In the genomic region with DNA sequence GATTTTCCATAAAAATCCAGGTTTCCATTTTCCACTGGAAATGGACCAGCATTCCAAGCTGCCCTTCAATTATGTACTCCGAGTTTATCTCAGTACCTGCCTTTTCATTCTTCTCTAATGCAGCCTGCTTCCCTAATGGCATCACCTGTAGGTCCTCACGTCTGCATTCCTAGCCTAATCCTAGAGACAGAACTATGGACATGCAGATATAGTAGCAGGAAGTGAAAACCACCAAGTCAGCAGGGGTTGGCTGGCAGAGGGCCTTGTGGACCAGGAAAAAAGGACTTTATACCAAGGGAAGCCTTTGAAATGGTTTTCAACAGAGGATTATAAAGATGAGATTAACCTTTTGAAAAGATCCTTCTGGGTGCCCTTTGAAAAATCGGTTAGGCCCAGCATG, we compare ENCODE assay signal across 20 cellular contexts.
DNase-seq lines count a peak whose midpoint lies in the region; ATAC-seq and TF ChIP-seq lines count a peak whose summit lies in the region.
"Had no signal": no experiment of that assay in that cellular context is flagged by ENCODE, and none has a peak within 500 bp of the region (broad histone marks: within the 10 kb centered on the region; RNA-seq: fewer than 3 reads in every experiment).

No MANE protein-coding gene starts in this region.

- intact Hi-C loops in Right ventricle myocardium inferior (cut with DNase I) = no loop called here

- H3K36me3 Mint-ChIP-seq in activated T-cell treated with anti-CD3 and anti-CD28 coated beads, Interleukin-2, amount 50 U/mL, for 72 hours (ENCODE audit: insufficient read depth in 2 of 2) = peaks cover 0 to under 1% of the 10 kb centered on the region in 2 donors

- H3K9me3 ChIP-seq in right atrium auricular region = no peaks in the 10 kb centered on the region
- H3K9me3 ChIP-seq: SJCRH30 had no signal

- TF ChIP-seq CTCF in right atrium auricular region (IDR thresholded peaks at IDR 0.05) = no peak

- no peaks in the 10 kb centered on the region for H3K36me3 ChIP-seq in right atrium auricular region
- H3K36me3 ChIP-seq: SJCRH30 had no signal

- peak overlapping the region; percentile 21 to 31 for H3K27ac ChIP-seq in right atrium auricular region
- H3K27ac ChIP-seq: A549, KMS-11, SJCRH30 had no signal

- no peak for DNase-seq in right atrium auricular region (ENCODE audit: low spot score)
- DNase-seq in Right ventricle myocardium inferior (ENCODE audit: missing footprints) = no peak
- peak; percentile 24 for DNase-seq in astrocyte of the hippocampus (ENCODE audit: low read depth, low spot score)
- peak; percentile 52 for DNase-seq in iPS-NIHi11 (ENCODE audit: low spot score)
- DNase-seq in stimulated activated CD4-positive, alpha-beta T cell treated with anti-CD3 and anti-CD28 coated beads, Interleukin-2, amount 100 ng/mL, for 24 hours = no peak
- DNase-seq in activated T-cell treated with anti-CD3 and anti-CD28 coated beads, Interleukin-2, amount 50 U/mL, for 72 hours = no peak
- no peak for DNase-seq in inferior parietal cortex (ENCODE audit: extremely low spot score)
- DNase-seq: CD4-positive, alpha-beta T cell; DMS153; GF-D8; NCI-H1417 treated with DMSO at 0.1 percent for 48 hours; NCI-H1930; NCI-H226; NCI-H524; NCI-H82; RPMI8226; SJCRH30 had no signal

- no peaks in the 10 kb centered on the region for H3K27me3 ChIP-seq in right atrium auricular region
- H3K27me3 ChIP-seq: SJCRH30 had no signal

- H3K4me1 Mint-ChIP-seq in activated T-cell treated with anti-CD3 and anti-CD28 coated beads, Interleukin-2, amount 50 U/mL, for 72 hours (ENCODE audit: low read depth) = no peaks in the 10 kb centered on the region

- no peaks in the 10 kb centered on the region for H3K27me3 Mint-ChIP-seq in activated T-cell treated with anti-CD3 and anti-CD28 coated beads, Interleukin-2, amount 50 U/mL, for 72 hours (ENCODE audit: low read depth)
- H3K27me3 Mint-ChIP-seq: CD4-positive, alpha-beta T cell had no signal

- H3K4me3 ChIP-seq in right atrium auricular region = no peak overlapping the region
- H3K4me3 ChIP-seq: A549, SJCRH30 had no signal

- no peak overlapping the region for H3K4me3 Mint-ChIP-seq in activated T-cell treated with anti-CD3 and anti-CD28 coated beads, Interleukin-2, amount 50 U/mL, for 72 hours
- H3K4me3 Mint-ChIP-seq: CD4-positive, alpha-beta T cell had no signal

- ATAC-seq in Right ventricle myocardium inferior = no peak
- ATAC-seq in activated T-cell treated with anti-CD3 and anti-CD28 coated beads, Interleukin-2, amount 50 U/mL, for 72 hours (replicated peaks in 1 of 2) = no peak
- ATAC-seq in GM18511 (IDR thresholded peaks at IDR 0.05; ENCODE audit: unreplicated experiment) = no peak
- ATAC-seq: A549 had no signal

- no peak overlapping the region for H3K27ac Mint-ChIP-seq in activated T-cell treated with anti-CD3 and anti-CD28 coated beads, Interleukin-2, amount 50 U/mL, for 72 hours
- H3K27ac Mint-ChIP-seq: CD4-positive, alpha-beta T cell had no signal

- H3K9me3 Mint-ChIP-seq in activated T-cell treated with anti-CD3 and anti-CD28 coated beads, Interleukin-2, amount 50 U/mL, for 72 hours = no peaks in the 10 kb centered on the region
- H3K9me3 Mint-ChIP-seq: CD4-positive, alpha-beta T cell had no signal

- H3K4me1 ChIP-seq in right atrium auricular region = peaks cover 0 to 10% of the 10 kb centered on the region in 2 donors
- H3K4me1 ChIP-seq: A549 had no signal

Comparison
In these comparisons a context has a peak if more than half of its experiments do, and no peak if none do; other contexts are left out.
1. DNase-seq: peak in astrocyte of the hippocampus (single experiment) and iPS-NIHi11 (single experiment); none in right atrium auricular region (single experiment), Right ventricle myocardium inferior (single experiment), stimulated activated CD4-positive, alpha-beta T cell treated with anti-CD3 and anti-CD28 coated beads, Interleukin-2, amount 100 ng/mL, for 24 hours (0 of 2), activated T-cell treated with anti-CD3 and anti-CD28 coated beads, Interleukin-2, amount 50 U/mL, for 72 hours (0 of 2) and inferior parietal cortex (single experiment).